ENCODE assay signal across 1 cellular context in the genomic region with DNA sequence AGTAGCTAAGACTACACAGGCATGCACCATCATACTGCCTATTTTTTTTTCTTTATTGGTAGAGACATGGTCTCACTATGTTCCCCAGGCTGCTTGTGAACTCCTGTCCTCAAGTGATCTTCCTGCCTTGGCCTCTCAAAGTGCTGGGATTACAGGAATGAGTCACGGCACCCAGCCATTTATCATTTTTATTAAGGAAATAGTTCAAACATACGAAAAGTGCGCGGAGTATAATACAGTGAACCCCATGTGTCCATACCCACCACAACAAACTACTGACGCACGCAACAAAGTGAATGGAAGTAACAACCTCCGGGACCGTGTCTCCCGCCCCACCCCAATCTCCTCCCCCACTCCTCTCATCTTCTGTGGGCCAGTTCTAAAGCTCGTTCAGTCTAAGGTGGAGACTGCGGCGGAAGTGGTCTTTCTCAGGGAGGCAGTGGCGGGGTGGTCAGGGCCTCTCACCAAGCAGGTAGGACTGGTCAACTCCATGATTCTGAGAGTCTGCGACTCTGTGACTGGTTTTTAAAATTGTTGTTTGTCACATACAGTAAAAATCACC.
A peak's percentile ranks its signal among the peaks of the same experiment; 100 is the strongest.
TF ChIP-seq lines count a peak whose summit lies in the region.

No MANE protein-coding gene starts in this region.

TF ChIP-seq in K562, 482 proteins besides CTCF, POLR2A, EP300 and RAD21 (continued from another document and continues in another):
- TF ChIP-seq, protein P1, sequence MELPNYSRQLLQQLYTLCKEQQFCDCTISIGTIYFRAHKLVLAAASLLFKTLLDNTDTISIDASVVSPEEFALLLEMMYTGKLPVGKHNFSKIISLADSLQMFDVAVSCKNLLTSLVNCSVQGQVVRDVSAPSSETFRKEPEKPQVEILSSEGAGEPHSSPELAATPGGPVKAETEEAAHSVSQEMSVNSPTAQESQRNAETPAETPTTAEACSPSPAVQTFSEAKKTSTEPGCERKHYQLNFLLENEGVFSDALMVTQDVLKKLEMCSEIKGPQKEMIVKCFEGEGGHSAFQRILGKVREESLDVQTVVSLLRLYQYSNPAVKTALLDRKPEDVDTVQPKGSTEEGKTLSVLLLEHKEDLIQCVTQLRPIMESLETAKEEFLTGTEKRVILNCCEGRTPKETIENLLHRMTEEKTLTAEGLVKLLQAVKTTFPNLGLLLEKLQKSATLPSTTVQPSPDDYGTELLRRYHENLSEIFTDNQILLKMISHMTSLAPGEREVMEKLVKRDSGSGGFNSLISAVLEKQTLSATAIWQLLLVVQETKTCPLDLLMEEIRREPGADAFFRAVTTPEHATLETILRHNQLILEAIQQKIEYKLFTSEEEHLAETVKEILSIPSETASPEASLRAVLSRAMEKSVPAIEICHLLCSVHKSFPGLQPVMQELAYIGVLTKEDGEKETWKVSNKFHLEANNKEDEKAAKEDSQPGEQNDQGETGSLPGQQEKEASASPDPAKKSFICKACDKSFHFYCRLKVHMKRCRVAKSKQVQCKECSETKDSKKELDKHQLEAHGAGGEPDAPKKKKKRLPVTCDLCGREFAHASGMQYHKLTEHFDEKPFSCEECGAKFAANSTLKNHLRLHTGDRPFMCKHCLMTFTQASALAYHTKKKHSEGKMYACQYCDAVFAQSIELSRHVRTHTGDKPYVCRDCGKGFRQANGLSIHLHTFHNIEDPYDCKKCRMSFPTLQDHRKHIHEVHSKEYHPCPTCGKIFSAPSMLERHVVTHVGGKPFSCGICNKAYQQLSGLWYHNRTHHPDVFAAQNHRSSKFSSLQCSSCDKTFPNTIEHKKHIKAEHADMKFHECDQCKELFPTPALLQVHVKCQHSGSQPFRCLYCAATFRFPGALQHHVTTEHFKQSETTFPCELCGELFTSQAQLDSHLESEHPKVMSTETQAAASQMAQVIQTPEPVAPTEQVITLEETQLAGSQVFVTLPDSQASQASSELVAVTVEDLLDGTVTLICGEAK (IDR thresholded peaks at IDR 0.05): peak; percentile 73
- TF ChIP-seq, protein P1 (CRISPR knock-in tag; IDR thresholded peaks at IDR 0.05): no peak
- TF ChIP-seq ZEB2 (IDR thresholded peaks at IDR 0.05): no peak
- TF ChIP-seq, protein P2, sequence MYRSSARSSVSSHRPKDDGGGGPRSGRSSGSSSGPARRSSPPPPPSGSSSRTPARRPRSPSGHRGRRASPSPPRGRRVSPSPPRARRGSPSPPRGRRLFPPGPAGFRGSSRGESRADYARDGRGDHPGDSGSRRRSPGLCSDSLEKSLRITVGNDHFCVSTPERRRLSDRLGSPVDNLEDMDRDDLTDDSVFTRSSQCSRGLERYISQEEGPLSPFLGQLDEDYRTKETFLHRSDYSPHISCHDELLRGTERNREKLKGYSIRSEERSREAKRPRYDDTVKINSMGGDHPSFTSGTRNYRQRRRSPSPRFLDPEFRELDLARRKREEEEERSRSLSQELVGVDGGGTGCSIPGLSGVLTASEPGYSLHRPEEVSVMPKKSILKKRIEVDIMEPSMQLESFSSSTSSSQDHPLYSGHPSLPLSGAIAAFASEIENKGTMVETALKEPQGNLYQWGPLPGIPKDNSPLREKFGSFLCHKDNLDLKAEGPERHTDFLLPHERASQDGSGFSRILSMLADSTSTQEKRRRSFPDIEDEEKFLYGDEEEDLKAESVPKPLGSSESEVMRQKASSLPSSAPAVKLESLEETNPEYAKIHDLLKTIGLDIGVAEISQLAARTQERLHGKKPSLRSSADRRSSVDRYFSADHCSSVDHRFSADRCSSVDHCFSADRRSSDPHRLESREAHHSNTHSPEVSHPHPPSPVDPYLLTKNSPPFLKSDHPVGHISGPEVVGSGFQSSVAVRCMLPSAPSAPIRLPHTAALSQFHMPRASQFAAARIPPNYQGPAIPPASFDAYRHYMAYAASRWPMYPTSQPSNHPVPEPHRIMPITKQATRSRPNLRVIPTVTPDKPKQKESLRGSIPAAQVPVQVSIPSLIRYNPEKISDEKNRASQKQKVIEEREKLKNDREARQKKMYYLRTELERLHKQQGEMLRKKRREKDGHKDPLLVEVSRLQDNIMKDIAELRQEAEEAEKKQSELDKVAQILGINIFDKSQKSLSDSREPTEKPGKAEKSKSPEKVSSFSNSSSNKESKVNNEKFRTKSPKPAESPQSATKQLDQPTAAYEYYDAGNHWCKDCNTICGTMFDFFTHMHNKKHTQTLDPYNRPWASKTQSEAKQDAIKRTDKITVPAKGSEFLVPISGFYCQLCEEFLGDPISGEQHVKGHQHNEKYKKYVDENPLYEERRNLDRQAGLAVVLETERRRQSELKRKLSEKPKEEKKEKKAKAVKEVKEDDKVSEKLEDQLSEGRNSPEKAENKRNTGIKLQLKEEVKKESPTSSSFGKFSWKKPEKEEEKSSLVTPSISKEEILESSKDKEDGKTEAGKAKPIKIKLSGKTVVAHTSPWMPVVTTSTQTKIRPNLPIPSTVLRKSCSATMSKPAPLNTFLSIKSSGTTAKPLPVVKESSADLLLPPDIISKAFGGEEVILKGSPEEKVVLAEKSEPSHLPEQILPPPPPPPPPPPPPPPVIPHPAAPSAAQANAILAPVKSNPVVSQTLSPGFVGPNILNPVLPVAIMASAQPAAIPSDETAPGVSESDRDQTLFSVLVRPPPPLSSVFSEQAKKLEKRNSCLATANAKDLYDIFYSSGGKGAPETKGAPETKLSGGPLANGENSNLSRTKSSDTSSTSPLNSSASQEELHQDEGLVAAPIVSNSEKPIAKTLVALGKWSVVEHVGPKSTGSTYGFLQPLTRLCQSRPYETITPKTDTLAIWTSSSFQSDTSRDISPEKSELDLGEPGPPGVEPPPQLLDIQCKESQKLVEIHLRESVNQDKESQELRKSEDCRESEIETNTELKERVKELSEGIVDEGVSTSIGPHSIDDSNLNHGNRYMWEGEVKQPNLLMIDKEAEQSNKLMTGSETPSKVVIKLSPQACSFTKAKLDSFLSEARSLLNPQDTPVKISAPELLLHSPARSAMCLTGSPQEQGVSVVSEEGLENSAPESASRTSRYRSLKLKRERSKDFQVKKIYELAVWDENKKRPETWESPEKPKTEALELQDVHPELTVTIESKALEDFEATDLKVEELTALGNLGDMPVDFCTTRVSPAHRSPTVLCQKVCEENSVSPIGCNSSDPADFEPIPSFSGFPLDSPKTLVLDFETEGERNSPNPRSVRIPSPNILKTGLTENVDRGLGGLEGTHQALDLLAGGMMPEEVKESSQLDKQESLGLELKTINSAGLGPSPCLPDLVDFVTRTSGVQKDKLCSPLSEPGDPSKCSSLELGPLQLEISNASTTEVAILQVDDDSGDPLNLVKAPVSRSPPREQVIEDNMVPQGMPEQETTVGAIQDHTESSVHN (IDR thresholded peaks at IDR 0.05; ENCODE audit: borderline replicate concordance in 1 of 2, low read depth in 1 of 2): no peak
- no peak for TF ChIP-seq SMC3 (conservative IDR thresholded peaks at IDR 0.05; ENCODE audit: insufficient read depth, low read depth, low read length)
- no peak for TF ChIP-seq ZNF3 (CRISPR knock-in tag; IDR thresholded peaks at IDR 0.05)
- TF ChIP-seq, protein P3, sequence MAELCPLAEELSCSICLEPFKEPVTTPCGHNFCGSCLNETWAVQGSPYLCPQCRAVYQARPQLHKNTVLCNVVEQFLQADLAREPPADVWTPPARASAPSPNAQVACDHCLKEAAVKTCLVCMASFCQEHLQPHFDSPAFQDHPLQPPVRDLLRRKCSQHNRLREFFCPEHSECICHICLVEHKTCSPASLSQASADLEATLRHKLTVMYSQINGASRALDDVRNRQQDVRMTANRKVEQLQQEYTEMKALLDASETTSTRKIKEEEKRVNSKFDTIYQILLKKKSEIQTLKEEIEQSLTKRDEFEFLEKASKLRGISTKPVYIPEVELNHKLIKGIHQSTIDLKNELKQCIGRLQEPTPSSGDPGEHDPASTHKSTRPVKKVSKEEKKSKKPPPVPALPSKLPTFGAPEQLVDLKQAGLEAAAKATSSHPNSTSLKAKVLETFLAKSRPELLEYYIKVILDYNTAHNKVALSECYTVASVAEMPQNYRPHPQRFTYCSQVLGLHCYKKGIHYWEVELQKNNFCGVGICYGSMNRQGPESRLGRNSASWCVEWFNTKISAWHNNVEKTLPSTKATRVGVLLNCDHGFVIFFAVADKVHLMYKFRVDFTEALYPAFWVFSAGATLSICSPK (IDR thresholded peaks at IDR 0.05; ENCODE audit: borderline replicate concordance): no peak
- no peak for TF ChIP-seq HCFC1 (IDR thresholded peaks at IDR 0.05; ENCODE audit: low read depth, low read length)
- peak; percentile 34; the same call in 1 of the 2 replicates for TF ChIP-seq ARID1B (IDR thresholded peaks at IDR 0.05)
- TF ChIP-seq ZNF232 (CRISPR knock-in tag; IDR thresholded peaks at IDR 0.05): no peak
- TF ChIP-seq, protein P4, sequence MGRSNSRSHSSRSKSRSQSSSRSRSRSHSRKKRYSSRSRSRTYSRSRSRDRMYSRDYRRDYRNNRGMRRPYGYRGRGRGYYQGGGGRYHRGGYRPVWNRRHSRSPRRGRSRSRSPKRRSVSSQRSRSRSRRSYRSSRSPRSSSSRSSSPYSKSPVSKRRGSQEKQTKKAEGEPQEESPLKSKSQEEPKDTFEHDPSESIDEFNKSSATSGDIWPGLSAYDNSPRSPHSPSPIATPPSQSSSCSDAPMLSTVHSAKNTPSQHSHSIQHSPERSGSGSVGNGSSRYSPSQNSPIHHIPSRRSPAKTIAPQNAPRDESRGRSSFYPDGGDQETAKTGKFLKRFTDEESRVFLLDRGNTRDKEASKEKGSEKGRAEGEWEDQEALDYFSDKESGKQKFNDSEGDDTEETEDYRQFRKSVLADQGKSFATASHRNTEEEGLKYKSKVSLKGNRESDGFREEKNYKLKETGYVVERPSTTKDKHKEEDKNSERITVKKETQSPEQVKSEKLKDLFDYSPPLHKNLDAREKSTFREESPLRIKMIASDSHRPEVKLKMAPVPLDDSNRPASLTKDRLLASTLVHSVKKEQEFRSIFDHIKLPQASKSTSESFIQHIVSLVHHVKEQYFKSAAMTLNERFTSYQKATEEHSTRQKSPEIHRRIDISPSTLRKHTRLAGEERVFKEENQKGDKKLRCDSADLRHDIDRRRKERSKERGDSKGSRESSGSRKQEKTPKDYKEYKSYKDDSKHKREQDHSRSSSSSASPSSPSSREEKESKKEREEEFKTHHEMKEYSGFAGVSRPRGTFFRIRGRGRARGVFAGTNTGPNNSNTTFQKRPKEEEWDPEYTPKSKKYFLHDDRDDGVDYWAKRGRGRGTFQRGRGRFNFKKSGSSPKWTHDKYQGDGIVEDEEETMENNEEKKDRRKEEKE (IDR thresholded peaks at IDR 0.05; ENCODE audit: borderline replicate concordance in 1 of 2, control insufficient read depth in 1 of 2, low read depth in 2 of 2, low read length in 1 of 2): no peak
- no peak for TF ChIP-seq PURB (CRISPR knock-in tag; IDR thresholded peaks at IDR 0.05; ENCODE audit: low read depth)
- TF ChIP-seq, protein P5, sequence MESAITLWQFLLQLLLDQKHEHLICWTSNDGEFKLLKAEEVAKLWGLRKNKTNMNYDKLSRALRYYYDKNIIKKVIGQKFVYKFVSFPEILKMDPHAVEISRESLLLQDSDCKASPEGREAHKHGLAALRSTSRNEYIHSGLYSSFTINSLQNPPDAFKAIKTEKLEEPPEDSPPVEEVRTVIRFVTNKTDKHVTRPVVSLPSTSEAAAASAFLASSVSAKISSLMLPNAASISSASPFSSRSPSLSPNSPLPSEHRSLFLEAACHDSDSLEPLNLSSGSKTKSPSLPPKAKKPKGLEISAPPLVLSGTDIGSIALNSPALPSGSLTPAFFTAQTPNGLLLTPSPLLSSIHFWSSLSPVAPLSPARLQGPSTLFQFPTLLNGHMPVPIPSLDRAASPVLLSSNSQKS (CRISPR knock-in tag; IDR thresholded peaks at IDR 0.05): no peak
- TF ChIP-seq, protein P6, sequence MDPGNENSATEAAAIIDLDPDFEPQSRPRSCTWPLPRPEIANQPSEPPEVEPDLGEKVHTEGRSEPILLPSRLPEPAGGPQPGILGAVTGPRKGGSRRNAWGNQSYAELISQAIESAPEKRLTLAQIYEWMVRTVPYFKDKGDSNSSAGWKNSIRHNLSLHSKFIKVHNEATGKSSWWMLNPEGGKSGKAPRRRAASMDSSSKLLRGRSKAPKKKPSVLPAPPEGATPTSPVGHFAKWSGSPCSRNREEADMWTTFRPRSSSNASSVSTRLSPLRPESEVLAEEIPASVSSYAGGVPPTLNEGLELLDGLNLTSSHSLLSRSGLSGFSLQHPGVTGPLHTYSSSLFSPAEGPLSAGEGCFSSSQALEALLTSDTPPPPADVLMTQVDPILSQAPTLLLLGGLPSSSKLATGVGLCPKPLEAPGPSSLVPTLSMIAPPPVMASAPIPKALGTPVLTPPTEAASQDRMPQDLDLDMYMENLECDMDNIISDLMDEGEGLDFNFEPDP (CRISPR knock-in tag; IDR thresholded peaks at IDR 0.05): no peak
- TF ChIP-seq, protein P7, sequence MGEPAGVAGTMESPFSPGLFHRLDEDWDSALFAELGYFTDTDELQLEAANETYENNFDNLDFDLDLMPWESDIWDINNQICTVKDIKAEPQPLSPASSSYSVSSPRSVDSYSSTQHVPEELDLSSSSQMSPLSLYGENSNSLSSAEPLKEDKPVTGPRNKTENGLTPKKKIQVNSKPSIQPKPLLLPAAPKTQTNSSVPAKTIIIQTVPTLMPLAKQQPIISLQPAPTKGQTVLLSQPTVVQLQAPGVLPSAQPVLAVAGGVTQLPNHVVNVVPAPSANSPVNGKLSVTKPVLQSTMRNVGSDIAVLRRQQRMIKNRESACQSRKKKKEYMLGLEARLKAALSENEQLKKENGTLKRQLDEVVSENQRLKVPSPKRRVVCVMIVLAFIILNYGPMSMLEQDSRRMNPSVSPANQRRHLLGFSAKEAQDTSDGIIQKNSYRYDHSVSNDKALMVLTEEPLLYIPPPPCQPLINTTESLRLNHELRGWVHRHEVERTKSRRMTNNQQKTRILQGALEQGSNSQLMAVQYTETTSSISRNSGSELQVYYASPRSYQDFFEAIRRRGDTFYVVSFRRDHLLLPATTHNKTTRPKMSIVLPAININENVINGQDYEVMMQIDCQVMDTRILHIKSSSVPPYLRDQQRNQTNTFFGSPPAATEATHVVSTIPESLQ (CRISPR knock-in tag; IDR thresholded peaks at IDR 0.05): no peak
- no peak for TF ChIP-seq ELF2 (CRISPR knock-in tag; IDR thresholded peaks at IDR 0.05)
- TF ChIP-seq ZNF174 (CRISPR knock-in tag; IDR thresholded peaks at IDR 0.05): no peak
- TF ChIP-seq ZFP30 (CRISPR knock-in tag; IDR thresholded peaks at IDR 0.05; ENCODE audit: borderline replicate concordance): no peak
- no peak for TF ChIP-seq SP1 (CRISPR knock-in tag; IDR thresholded peaks at IDR 0.05)
- TF ChIP-seq ZNF239 (CRISPR knock-in tag; IDR thresholded peaks at IDR 0.05): no peak
- 0 out of 2 replicates have a peak, but pooled peaks have one; percentile 29 for TF ChIP-seq SMARCA4 (IDR thresholded peaks at IDR 0.05)
